Comparison of ENCODE assay signal across 22 cellular contexts in genomic region chr1:101040666-101041065, GRCh38.
"Had no signal": no experiment of that assay in that cellular context is flagged by ENCODE, and none has a peak within 500 bp of the region (broad histone marks: within the 10 kb centered on the region; RNA-seq: fewer than 3 reads in every experiment).

No MANE protein-coding gene starts in this region.

- H3K4me1 Mint-ChIP-seq: nephron progenitor cell had no signal

- H3K27me3 ChIP-seq: heart left ventricle, neutrophil, right lobe of liver, stomach, transverse colon had no signal

- H3K4me1 ChIP-seq: psoas muscle, right lobe of liver, stomach, transverse colon had no signal

- DNase-seq: effector CD4-positive, alpha-beta T cell; heart left ventricle; hippocampal formation; left colon; left ventricle myocardium superior; mesendoderm; naive thymus-derived CD4-positive, alpha-beta T cell; nephron progenitor cell; psoas muscle; retina; right lobe of liver; stimulated activated CD4-positive, alpha-beta T cell treated with anti-CD3 and anti-CD28 coated beads, Interleukin-15, amount 100 ng/mL, for 24 hours; stimulated activated CD4-positive, alpha-beta T cell treated with anti-CD3 and anti-CD28 coated beads, Interleukin-1b, Interleukin-23, amount 100 ng/mL, for 48 hours; stimulated activated CD4-positive, alpha-beta T cell treated with anti-CD3 and anti-CD28 coated beads, Interleukin-4, amount 100 ng/mL, for 24 hours; stimulated activated naive CD4-positive, alpha-beta T cell; stomach; substantia nigra; transverse colon had no signal

- H3K27me3 Mint-ChIP-seq: naive thymus-derived CD4-positive, alpha-beta T cell had no signal

- H3K27ac Mint-ChIP-seq: nephron progenitor cell had no signal

- H3K4me3 ChIP-seq: coronary artery, heart left ventricle, lung, psoas muscle, right lobe of liver, stomach, thoracic aorta, transverse colon had no signal

- H3K4me3 Mint-ChIP-seq: nephron progenitor cell had no signal

- H3K9me3 ChIP-seq: neutrophil, right lobe of liver, thoracic aorta had no signal

- H3K36me3 ChIP-seq: neutrophil, right lobe of liver, thoracic aorta had no signal

- H3K27ac ChIP-seq: coronary artery, heart left ventricle, neutrophil, psoas muscle, right lobe of liver, stomach, thoracic aorta, transverse colon had no signal
